14 cellular contexts compared by ENCODE assay signal in the genomic region with DNA sequence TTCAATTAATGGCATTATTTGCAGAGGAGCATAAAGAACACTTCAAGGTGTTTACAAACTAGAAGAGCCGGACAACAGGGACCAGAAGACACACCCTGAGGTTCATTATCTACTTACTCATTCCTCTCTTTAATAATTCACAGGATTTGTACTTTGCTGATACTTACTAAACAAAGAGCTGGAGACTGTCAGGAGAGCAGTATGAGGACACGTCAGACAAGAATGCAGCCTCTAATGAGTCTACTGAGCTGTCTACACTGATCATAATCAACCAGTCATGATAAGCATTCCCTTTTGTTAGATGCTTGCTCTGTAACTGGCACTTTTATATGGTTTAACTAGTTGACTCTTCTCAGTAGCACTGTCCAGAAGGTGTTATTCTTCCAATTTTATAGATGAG.
"Had no signal": no experiment of that assay in that cellular context is flagged by ENCODE, and none has a peak within 500 bp of the region (broad histone marks: within the 10 kb centered on the region; RNA-seq: fewer than 3 reads in every experiment).

No MANE protein-coding gene starts in this region.

- ATAC-seq: esophagus mucosa, left ventricle myocardium superior had no signal

- H3K9me3 ChIP-seq: prostate gland had no signal

- H3K4me1 ChIP-seq: prostate gland had no signal

- H3K4me3 Mint-ChIP-seq: activated naive CD8-positive, alpha-beta T cell treated with anti-CD3 and anti-CD28 coated beads, Interleukin-2, amount 10 ng/mL, durations not matched to agents 7 days and 5 days; nephron had no signal

- DNase-seq: activated CD4-positive, CD25-positive, alpha-beta regulatory T cell treated with anti-CD3 and anti-CD28 coated beads, Interleukin-2, amount 50 U/mL, for 72 hours; activated naive CD4-positive, alpha-beta T cell; activated naive CD8-positive, alpha-beta T cell treated with anti-CD3 and anti-CD28 coated beads, Interleukin-2, amount 10 ng/mL, durations not matched to agents 7 days and 5 days; dorsolateral prefrontal cortex; hippocampal formation; left ventricle myocardium superior; mesenchymal stem cell; stimulated activated CD4-positive, alpha-beta T cell treated with anti-CD3 and anti-CD28 coated beads, Interleukin-12 subunit alpha, Interleukin-12 subunit beta, amount 100 ng/mL, for 4 hours; stimulated activated CD4-positive, alpha-beta T cell treated with anti-CD3 and anti-CD28 coated beads, Interleukin-2, amount 100 ng/mL, for 24 hours; T-helper 1 cell; T1000 had no signal

- H3K27me3 ChIP-seq: dorsolateral prefrontal cortex had no signal

- H3K27ac Mint-ChIP-seq: activated naive CD8-positive, alpha-beta T cell treated with anti-CD3 and anti-CD28 coated beads, Interleukin-2, amount 10 ng/mL, durations not matched to agents 7 days and 5 days; nephron had no signal

- H3K36me3 Mint-ChIP-seq: activated naive CD8-positive, alpha-beta T cell treated with anti-CD3 and anti-CD28 coated beads, Interleukin-2, amount 10 ng/mL, durations not matched to agents 7 days and 5 days had no signal

- H3K9me3 Mint-ChIP-seq: activated naive CD8-positive, alpha-beta T cell treated with anti-CD3 and anti-CD28 coated beads, Interleukin-2, amount 10 ng/mL, durations not matched to agents 7 days and 5 days had no signal

- H3K4me1 Mint-ChIP-seq: activated naive CD8-positive, alpha-beta T cell treated with anti-CD3 and anti-CD28 coated beads, Interleukin-2, amount 10 ng/mL, durations not matched to agents 7 days and 5 days; nephron had no signal

- H3K27ac ChIP-seq: dorsolateral prefrontal cortex, prostate gland had no signal

- H3K4me3 ChIP-seq: dorsolateral prefrontal cortex, prostate gland had no signal

- H3K36me3 ChIP-seq: prostate gland had no signal
